In the genomic region with DNA sequence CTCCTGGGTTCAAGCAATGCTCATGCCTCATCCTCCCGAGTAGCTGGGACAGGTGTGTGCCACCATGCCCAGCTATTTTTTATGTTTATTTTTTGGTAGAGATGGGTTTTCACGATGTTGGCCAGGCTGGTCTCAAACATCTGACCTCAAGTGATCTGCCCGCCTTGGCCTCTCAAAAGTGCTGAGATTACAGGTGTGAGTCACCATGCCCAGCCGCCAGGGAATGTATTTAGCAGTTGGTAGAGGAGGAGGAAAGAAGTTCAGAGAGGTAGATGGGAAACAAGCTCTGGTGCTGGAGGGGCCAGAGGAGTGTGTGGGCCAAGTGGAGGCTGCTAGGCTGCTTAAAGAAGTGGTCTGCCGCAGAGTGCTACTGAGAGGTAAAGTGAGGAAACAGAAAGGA, we compare ENCODE assay signal across 16 cellular contexts. TPM values are rescaled to one million over a fixed set of nuclear protein-coding genes. Genes with fewer than 3 reads are reported as not detected.
"Had no signal": no experiment of that assay in that cellular context is flagged by ENCODE, and none has a peak within 500 bp of the region (broad histone marks: within the 10 kb centered on the region; RNA-seq: fewer than 3 reads in every experiment).

No MANE protein-coding gene starts in this region.

- H3K4me3 Mint-ChIP-seq: activated CD4-positive, alpha-beta T cell treated with anti-CD3 and anti-CD28 coated beads, Interleukin-2, amount 10 ng/mL, durations not matched to agents 7 days and 5 days; activated T-helper 1 cell treated with anti-CD3 and anti-CD28 coated beads, Interleukin-12 subunit alpha, Interleukin-12 subunit beta, Interleukin-2, Interleukin-4 antibody, amounts not matched to agents 30 ng/mL and 10 ng/mL and 1 ng/mL, durations not matched to agents 14 hours and 24 hours and 36 hours had no signal

- FAIRE-seq: bronchial epithelial cell, endometrium, TTC549 had no signal

- ATAC-seq: left cardiac atrium, lower lobe of right lung had no signal

- DNase-seq: activated CD4-positive, alpha-beta T cell treated with anti-CD3 and anti-CD28 coated beads, Interleukin-2, amount 10 ng/mL, durations not matched to agents 7 days and 5 days; activated CD8-positive, alpha-beta memory T cell treated with anti-CD3 and anti-CD28 coated beads, Interleukin-2, amount 50 U/mL, for 48 hours; activated naive CD4-positive, alpha-beta T cell treated with Interleukin-2 at 50 U/mL for 16 hours; left cardiac atrium; lower lobe of right lung; sigmoid colon; stimulated activated CD4-positive, alpha-beta T cell treated with anti-CD3 and anti-CD28 coated beads, Interleukin-1b, Interleukin-23, amount 100 ng/mL, for 48 hours; T-helper 2 cell; thyroid gland; uterus had no signal

- H3K4me3 ChIP-seq: ascending aorta, lower lobe of right lung, sigmoid colon, thyroid gland, uterus had no signal

- H3K27ac Mint-ChIP-seq: activated CD4-positive, alpha-beta T cell treated with anti-CD3 and anti-CD28 coated beads, Interleukin-2, amount 10 ng/mL, durations not matched to agents 7 days and 5 days; activated T-helper 1 cell treated with anti-CD3 and anti-CD28 coated beads, Interleukin-12 subunit alpha, Interleukin-12 subunit beta, Interleukin-2, Interleukin-4 antibody, amounts not matched to agents 30 ng/mL and 10 ng/mL and 1 ng/mL, durations not matched to agents 14 hours and 24 hours and 36 hours had no signal

- H3K36me3 ChIP-seq: thyroid gland, uterus had no signal

- H3K27me3 Mint-ChIP-seq: activated CD4-positive, alpha-beta T cell treated with anti-CD3 and anti-CD28 coated beads, Interleukin-2, amount 10 ng/mL, durations not matched to agents 7 days and 5 days had no signal

- H3K4me1 ChIP-seq: ascending aorta, uterus had no signal

- H3K27ac ChIP-seq: ascending aorta, lower lobe of right lung, sigmoid colon, thyroid gland, uterus had no signal

- H3K9me3 Mint-ChIP-seq: activated CD4-positive, alpha-beta T cell treated with anti-CD3 and anti-CD28 coated beads, Interleukin-2, amount 10 ng/mL, durations not matched to agents 7 days and 5 days; activated T-helper 1 cell treated with anti-CD3 and anti-CD28 coated beads, Interleukin-12 subunit alpha, Interleukin-12 subunit beta, Interleukin-2, Interleukin-4 antibody, amounts not matched to agents 30 ng/mL and 10 ng/mL and 1 ng/mL, durations not matched to agents 14 hours and 24 hours and 36 hours had no signal

- H3K27me3 ChIP-seq: ascending aorta, sigmoid colon, thyroid gland, uterus had no signal

- H3K9me3 ChIP-seq: ascending aorta, lower lobe of right lung, sigmoid colon, thyroid gland, uterus had no signal

RNA-seq across cellular contexts. Expression of gene CBR3, which starts 27.8 kb away (rescaled TPM):
- polyA plus RNA-seq: neural cell had no signal
